ENCODE assay signal across 10 cellular contexts in genomic region chr7:27161721-27162547, GRCh38. TPM values are rescaled to one million over a fixed set of nuclear protein-coding genes. Genes with fewer than 3 reads are reported as not detected.
DNase-seq lines count a peak whose midpoint lies in the region; ATAC-seq and TF ChIP-seq lines count a peak whose summit lies in the region.
"Had no signal": no experiment of that assay in that cellular context is flagged by ENCODE, and none has a peak within 500 bp of the region (broad histone marks: within the 10 kb centered on the region; RNA-seq: fewer than 3 reads in every experiment).

No MANE protein-coding gene starts in this region.

- H3K9me2 ChIP-seq in Karpas-422 (replicated peaks; ENCODE audit: insufficient read depth, low read length): no peaks in the 10 kb centered on the region

- peaks cover 5% of the 10 kb centered on the region for H3K36me3 Mint-ChIP-seq in Caco-2 (ENCODE audit: insufficient read depth, unreplicated experiment)
- H3K36me3 Mint-ChIP-seq: activated naive CD4-positive, alpha-beta T cell treated with anti-CD3 and anti-CD28 coated beads, Interleukin-2, amount 50 U/mL, for 72 hours had no signal

- H3K4me1 ChIP-seq in Caco-2 (peaks cover 7% of the 10 kb centered on the region), Karpas-422 (ENCODE audit: low read length) (peaks cover 22% of the 10 kb centered on the region), prostate gland (replicated peaks) (no peaks in the 10 kb centered on the region)

- peak overlapping the region; percentile 100 for H2AFZ ChIP-seq in Karpas-422 (ENCODE audit: low read length)

- peaks cover 14% of the 10 kb centered on the region for H3K4me1 Mint-ChIP-seq in Caco-2 (ENCODE audit: low read depth, unreplicated experiment)

- no peak for TF ChIP-seq CTCF in Caco-2 (IDR thresholded peaks at IDR 0.05; ENCODE audit: insufficient read depth in 1 of 2, low read depth in 1 of 2, low read length in 1 of 2, severe bottlenecking in 1 of 2, unreplicated experiment in 1 of 2)
- no peak for TF ChIP-seq CTCF in fibroblast of villous mesenchyme (IDR thresholded peaks at IDR 0.05; ENCODE audit: insufficient read depth, low read depth, low read length)
- TF ChIP-seq CTCF in prostate gland (IDR thresholded peaks at IDR 0.05): peak in 1 of 4 experiments; percentile 2

- no peaks in the 10 kb centered on the region for H4K20me1 ChIP-seq in Karpas-422 (ENCODE audit: insufficient read depth, low read depth, low read length)

- H3K4me2 ChIP-seq in Karpas-422 (ENCODE audit: low read depth, low read length, poor library complexity, severe bottlenecking): peak overlapping the region; percentile 100

- peak overlapping the region; percentile 74 for H3K9ac ChIP-seq in Karpas-422 (ENCODE audit: low read length)

- CTCF ChIA-PET in Caco-2 (lab: Charles Lee): interaction anchor here (0.7 to 2.8 kb wide), 8 partner anchors 12 to 1496 kb away, joined by 3 to 51 read pairs (median 7); no protein-coding TSS in a partner anchor

- peak in 1 of 2 experiments; percentile 30 for DNase-seq in Caco-2
- DNase-seq in Karpas-422: peak; percentile 47
- DNase-seq in fibroblast of villous mesenchyme (ENCODE audit: low read depth): peak; percentile 47
- DNase-seq in prostate gland (ENCODE audit: low spot score): no peak
- DNase-seq in AG08396 (ENCODE audit: low spot score): no peak
- DNase-seq in NCI-H748 treated with DMSO at 0.1 percent for 48 hours (lab: John Stamatoyannopoulos, UW): no peak
- DNase-seq in NCI-H446 treated with DMSO at 0.1 percent for 48 hours (lab: John Stamatoyannopoulos, UW): no peak
- DNase-seq: thyroid gland had no signal

- no peaks in the 10 kb centered on the region for H3K79me2 ChIP-seq in Karpas-422 (ENCODE audit: low read length)

- WGBS in prostate gland: 40% methylated on average over 28 of the region's 30 CpGs

- intact Hi-C loops in Caco-2 (cut with micrococcal nuclease; ENCODE audit: unreplicated experiment) (loop anchor here (1.0 to 10.0 kb wide), 6 partner anchors 11 to 1267 kb away; partner anchors contain the start of genes CBX3, HNRNPA2B1 and SKAP2), prostate gland (cut with DNase I) (loop anchor here (1.0 to 2.0 kb wide), 2 partner anchors 476 to 791 kb away; no protein-coding TSS in a partner anchor)

- H3K4me3 Mint-ChIP-seq in Caco-2 (ENCODE audit: unreplicated experiment): peak overlapping the region; percentile 9

- H3K27me3 ChIP-seq in Caco-2 (replicated peaks; ENCODE audit: control insufficient read depth, insufficient read depth, low read length) (no peaks in the 10 kb centered on the region), Karpas-422 (ENCODE audit: low read length) (no peaks in the 10 kb centered on the region), prostate gland (replicated peaks; ENCODE audit: insufficient read depth) (no peaks in the 10 kb centered on the region)

- no peak for TF ChIP-seq POLR2A in prostate gland (IDR thresholded peaks at IDR 0.05)

- no peaks in the 10 kb centered on the region for H3K9me3 ChIP-seq in Caco-2
- no peaks in the 10 kb centered on the region for H3K9me3 ChIP-seq in Karpas-422 (ENCODE audit: low read length)
- no peaks in the 10 kb centered on the region for H3K9me3 ChIP-seq in prostate gland
- H3K9me3 ChIP-seq: thyroid gland had no signal

- H3K4me3 ChIP-seq in Caco-2 (ENCODE audit: low read depth, low read length) (no peak overlapping the region), Karpas-422 (ENCODE audit: low read length) (peak overlapping the region; percentile 85), fibroblast of villous mesenchyme (ENCODE audit: low read depth, low read length) (peak overlapping the region; percentile 67), prostate gland (peak overlapping the region; percentile 61 to 80)

- no peak overlapping the region for H3K27ac Mint-ChIP-seq in Caco-2 (ENCODE audit: unreplicated experiment)
- H3K27ac Mint-ChIP-seq: activated naive CD4-positive, alpha-beta T cell treated with anti-CD3 and anti-CD28 coated beads, Interleukin-2, amount 50 U/mL, for 72 hours had no signal

- H3K9me3 Mint-ChIP-seq in Caco-2 (ENCODE audit: unreplicated experiment): no peaks in the 10 kb centered on the region
- H3K9me3 Mint-ChIP-seq: activated naive CD4-positive, alpha-beta T cell treated with anti-CD3 and anti-CD28 coated beads, Interleukin-2, amount 50 U/mL, for 72 hours had no signal

- H3K27me3 Mint-ChIP-seq in Caco-2 (ENCODE audit: insufficient read depth, unreplicated experiment): no peaks in the 10 kb centered on the region

- no peak for ATAC-seq in GM19351 (IDR thresholded peaks at IDR 0.05; ENCODE audit: unreplicated experiment)

- POLR2A ChIA-PET in Caco-2 (lab: Charles Lee): interaction anchor here (0.7 kb wide), 1 partner anchor 46 kb away, joined by 3 read pairs; no protein-coding TSS in a partner anchor

- H3K27ac ChIP-seq in Karpas-422 (ENCODE audit: low read length): no peak overlapping the region
- H3K27ac ChIP-seq in prostate gland: peak overlapping the region; percentile 73 to 96
- H3K27ac ChIP-seq: thyroid gland had no signal

- BruUV-seq in Caco-2 (replicated peaks; lab: Mats Ljungman, UMichigan): no TSS peak

- H3K36me3 ChIP-seq in Caco-2 (ENCODE audit: control insufficient read depth, insufficient read depth, low read length) (no peaks in the 10 kb centered on the region), Karpas-422 (ENCODE audit: insufficient read depth, low read length) (no peaks in the 10 kb centered on the region), prostate gland (no peaks in the 10 kb centered on the region)
- H3K36me3 ChIP-seq: thyroid gland had no signal

RNA-seq across cellular contexts. Expression of gene HOXA9, which starts 3.4 kb away (rescaled TPM):
- total RNA-seq in Caco-2 (2022): 14.4 and 16.7 TPM in 2 replicates
- not detected in 2 replicates for total RNA-seq in Karpas-422 (2014; rRNA removed; shearing (Covaris generic); ENCODE audit: low replicate concordance)
- total RNA-seq in fibroblast of villous mesenchyme: 17.1 and 20.3 TPM in 2 replicates
- 10 to 100 TPM; 14.7 to 57.0 TPM for total RNA-seq in prostate gland
- total RNA-seq: activated naive CD4-positive, alpha-beta T cell treated with anti-CD3 and anti-CD28 coated beads, Interleukin-2, amount 50 U/mL, for 72 hours had no signal

RNA-seq across cellular contexts. Expression of gene HOXA7, which starts 5.5 kb away (rescaled TPM):
- total RNA-seq in Caco-2 (2022): 19.7 and 19.9 TPM in 2 replicates
- 7.5 and 10.2 TPM in 2 replicates for total RNA-seq in Karpas-422 (2014; rRNA removed; shearing (Covaris generic); ENCODE audit: low replicate concordance)
- 2.2 and 2.3 TPM in 2 replicates for total RNA-seq in fibroblast of villous mesenchyme
- 1 to 10 TPM; 2.2 to 4.6 TPM for total RNA-seq in prostate gland
- total RNA-seq: activated naive CD4-positive, alpha-beta T cell treated with anti-CD3 and anti-CD28 coated beads, Interleukin-2, amount 50 U/mL, for 72 hours had no signal

RNA-seq across cellular contexts. Expression of gene HOXA3, which starts 9.6 kb away (rescaled TPM):
- total RNA-seq in Caco-2 (2022) (19.9 and 22.6 TPM in 2 replicates), fibroblast of villous mesenchyme (9.3 and 11.7 TPM in 2 replicates), prostate gland (1 to 10 TPM; 2.8 to 3.1 TPM)
- total RNA-seq in Karpas-422 (2014; rRNA removed; shearing (Covaris generic); ENCODE audit: low replicate concordance): 1.3 TPM in 2 replicates
- total RNA-seq: activated naive CD4-positive, alpha-beta T cell treated with anti-CD3 and anti-CD28 coated beads, Interleukin-2, amount 50 U/mL, for 72 hours had no signal

RNA-seq across cellular contexts. Expression of gene HOXA10, which starts 12.2 kb away (rescaled TPM):
- total RNA-seq in Caco-2 (2022) (7.8 and 9.5 TPM in 2 replicates), fibroblast of villous mesenchyme (39.0 and 47.1 TPM in 2 replicates), prostate gland (10 to 100 TPM; 25.8 to 65.6 TPM)
- total RNA-seq in Karpas-422 (2014; rRNA removed; shearing (Covaris generic); ENCODE audit: low replicate concordance): not detected in 2 replicates
- total RNA-seq: activated naive CD4-positive, alpha-beta T cell treated with anti-CD3 and anti-CD28 coated beads, Interleukin-2, amount 50 U/mL, for 72 hours had no signal

RNA-seq across cellular contexts. Expression of gene HOXA6, which starts 14.4 kb away (rescaled TPM):
- total RNA-seq in Caco-2 (2022) (5.6 and 8.1 TPM in 2 replicates), fibroblast of villous mesenchyme (10.6 and 11.2 TPM in 2 replicates), prostate gland (1 to 10 TPM; 6.9 to 7.5 TPM)
- 3.4 and 8.4 TPM in 2 replicates for total RNA-seq in Karpas-422 (2014; rRNA removed; shearing (Covaris generic); ENCODE audit: low replicate concordance)

Comparison
In these comparisons a context has a peak if more than half of its experiments do, and no peak if none do; other contexts are left out.
1. DNase-seq: peak in Karpas-422 (single experiment) and fibroblast of villous mesenchyme (single experiment); none in prostate gland (single experiment), AG08396 (single experiment), NCI-H748 treated with DMSO at 0.1 percent for 48 hours (single experiment) and NCI-H446 treated with DMSO at 0.1 percent for 48 hours (single experiment).
2. RNA of gene HOXA9, which starts 3.4 kb away (total RNA-seq): 14.7 to 57.0 TPM in prostate gland, 17.1 to 20.3 TPM in fibroblast of villous mesenchyme and 14.4 to 16.7 TPM in Caco-2; not detected in Karpas-422; every median in the first group is over 10 times any median in the second.